In genomic region chr11:112086422-112087191, GRCh38 we compare ENCODE assay signal across 8 cellular contexts. TPM values are rescaled to one million over a fixed set of nuclear protein-coding genes. Genes with fewer than 3 reads are reported as not detected.
A peak's percentile ranks its signal among the peaks of the same experiment; 100 is the strongest.
DNase-seq lines count a peak whose midpoint lies in the region; ATAC-seq and TF ChIP-seq lines count a peak whose summit lies in the region.

TSS of gene SDHD (plus strand) at chr11:112086873. CDS start at chr11:112086908, 35 bp downstream.
TSS of gene TIMM8B (minus strand) at chr11:112086756. CDS start at chr11:112086723, 33 bp downstream.

- H3K4me1 ChIP-seq in right lobe of liver: peaks cover 0 to 24% (median 6%) of the 10 kb centered on the region in 4 donors

- peak; percentile 63 for TF ChIP-seq POLR2A in right lobe of liver (IDR thresholded peaks at IDR 0.05)

- intact Hi-C loops in CD4-positive, alpha-beta T cell (cut with DNase I, micrococcal nuclease): loop anchor here (1.0 to 10.0 kb wide), 9 partner anchors 12 to 1228 kb away; partner anchors contain the start of genes DLAT (in 2 of the 2), NKAPD1 (in 2 of the 2), PIH1D2 (in 2 of the 2) and CFAP68 (in 1 of the 2)
- intact Hi-C loops in activated CD4-positive, alpha-beta memory T cell treated with anti-CD3 and anti-CD28 coated beads for 36 hours (cut with micrococcal nuclease): loop anchor here (1.0 to 10.0 kb wide), 10 partner anchors 12 to 484 kb away; partner anchors contain the start of genes ALG9, CFAP68, DLAT and FDXACB1
- intact Hi-C loops in dorsolateral prefrontal cortex (cut with DNase I): loop anchor here (1.0 to 10.0 kb wide), 2 partner anchors 12 to 112 kb away; partner anchors contain the start of genes NKAPD1 (in 1 of the 2) and PIH1D2 (in 1 of the 2)
- intact Hi-C loops in right lobe of liver (cut with DNase I): no loop called here

- peak; percentile 29 for TF ChIP-seq CTCF in CD4-positive, alpha-beta T cell (IDR thresholded peaks at IDR 0.05)
- TF ChIP-seq CTCF in dorsolateral prefrontal cortex (IDR thresholded peaks at IDR 0.05 in 54 of 56, conservative IDR thresholded peaks at IDR 0.05 in 2 of 56; ENCODE audit: low read depth in 1 of 56, partially characterized antibody in 56 of 56) (peak in 52 of 56 donors; percentile 25 to 73 (median 56)), right lobe of liver (IDR thresholded peaks at IDR 0.05) (peak in 3 of 4 donors; percentile 11 to 24 (median 18))

- H3K4me1 Mint-ChIP-seq in CD4-positive, alpha-beta T cell (ENCODE audit: low read depth): peaks cover 54% of the 10 kb centered on the region
- H3K4me1 Mint-ChIP-seq in activated CD4-positive, alpha-beta memory T cell treated with anti-CD3 and anti-CD28 coated beads for 36 hours (ENCODE audit: low read depth): peaks cover 63% of the 10 kb centered on the region

- H3K27me3 ChIP-seq in CD4-positive, alpha-beta T cell (ENCODE audit: control insufficient read depth, insufficient read depth, low read length): no peaks in the 10 kb centered on the region
- no peaks in the 10 kb centered on the region for H3K27me3 ChIP-seq in dorsolateral prefrontal cortex
- no peaks in the 10 kb centered on the region for H3K27me3 ChIP-seq in right lobe of liver

- no peaks in the 10 kb centered on the region for H3K9me3 Mint-ChIP-seq in CD4-positive, alpha-beta T cell
- H3K9me3 Mint-ChIP-seq in activated CD4-positive, alpha-beta memory T cell treated with anti-CD3 and anti-CD28 coated beads for 36 hours: no peaks in the 10 kb centered on the region

- peak; percentile 91 to 96 (median 94) for DNase-seq in CD4-positive, alpha-beta T cell
- DNase-seq in NCI-H82 treated with DMSO at 0.1 percent for 48 hours (lab: John Stamatoyannopoulos, UW; ENCODE audit: unreplicated experiment) (peak; percentile 89), dorsolateral prefrontal cortex (peak; percentile 88 to 97 (median 95)), right lobe of liver (peak; percentile 94 to 97 (median 97))
- peak; percentile 97 for DNase-seq in activated CD4-positive, alpha-beta memory T cell treated with anti-CD3 and anti-CD28 coated beads for 36 hours
- DNase-seq in stimulated activated CD4-positive, alpha-beta T cell treated with anti-CD3 and anti-CD28 coated beads, Interleukin-4, amount 100 ng/mL, for 4 hours: peak; percentile 89 to 94

- ATAC-seq in CD4-positive, alpha-beta T cell (ENCODE audit: poor library complexity): peak; percentile 93
- ATAC-seq in GM19438 (IDR thresholded peaks at IDR 0.05; ENCODE audit: low read depth, unreplicated experiment) (peak; percentile 95), HG03575 (IDR thresholded peaks at IDR 0.05; ENCODE audit: extremely low read depth, insufficient number of reproducible peaks, low FRiP score, unreplicated experiment) (peak; percentile 52), right lobe of liver (peak; percentile 96 to 98 (median 97))

- peak within 1 kb of the TSS; percentile 68 to 100 (median 94) for H3K4me3 ChIP-seq in dorsolateral prefrontal cortex
- H3K4me3 ChIP-seq in right lobe of liver: peak within 1 kb of the TSS; percentile 68 to 92 (median 92)

- no peaks in the 10 kb centered on the region for H3K27me3 Mint-ChIP-seq in CD4-positive, alpha-beta T cell
- H3K27me3 Mint-ChIP-seq in activated CD4-positive, alpha-beta memory T cell treated with anti-CD3 and anti-CD28 coated beads for 36 hours: peaks cover 2% of the 10 kb centered on the region

- peaks cover 97% of the 10 kb centered on the region for H3K36me3 Mint-ChIP-seq in CD4-positive, alpha-beta T cell (ENCODE audit: low read depth)
- H3K36me3 Mint-ChIP-seq in activated CD4-positive, alpha-beta memory T cell treated with anti-CD3 and anti-CD28 coated beads for 36 hours: peaks cover 68% of the 10 kb centered on the region

- POLR2A ChIA-PET in CD4-positive, alpha-beta T cell (lab: Charles Lee): interaction anchor here (0.6 to 3.9 kb wide), 8 partner anchors 8 to 1229 kb away, joined by 3 to 36 read pairs (median 4); partner anchors contain the start of genes ALG9, NKAPD1, PIH1D2 and PTS
- POLR2A ChIA-PET in activated CD4-positive, alpha-beta memory T cell treated with anti-CD3 and anti-CD28 coated beads for 36 hours (lab: Charles Lee): interaction anchor here (0.6 to 1.8 kb wide), 6 partner anchors 10 to 500 kb away, joined by 3 to 6 read pairs (median 4); partner anchors contain the start of genes ALG9, NKAPD1 and PIH1D2

- CTCF ChIA-PET in CD4-positive, alpha-beta T cell (lab: Charles Lee): interaction anchor here (0.6 to 1.6 kb wide), 4 partner anchors 10 to 148 kb away, joined by 3 to 4 read pairs (median 3); no protein-coding TSS in a partner anchor
- CTCF ChIA-PET in activated CD4-positive, alpha-beta memory T cell treated with anti-CD3 and anti-CD28 coated beads for 36 hours (lab: Charles Lee): interaction anchor here (0.6 to 2.1 kb wide), 9 partner anchors 11 to 215 kb away, joined by 3 to 16 read pairs (median 3); partner anchors contain the start of genes ALG9, BCO2 and PIH1D2

- peak within 1 kb of the TSS; percentile 94 for H3K27ac Mint-ChIP-seq in CD4-positive, alpha-beta T cell
- H3K27ac Mint-ChIP-seq in activated CD4-positive, alpha-beta memory T cell treated with anti-CD3 and anti-CD28 coated beads for 36 hours: peak within 1 kb of the TSS; percentile 92

- no peaks in the 10 kb centered on the region for H3K9me3 ChIP-seq in CD4-positive, alpha-beta T cell (ENCODE audit: control insufficient read depth, low read length)
- H3K9me3 ChIP-seq in right lobe of liver: no peaks in the 10 kb centered on the region

- H3K4me3 Mint-ChIP-seq in CD4-positive, alpha-beta T cell: peak within 1 kb of the TSS; percentile 99
- peak within 1 kb of the TSS; percentile 92 for H3K4me3 Mint-ChIP-seq in activated CD4-positive, alpha-beta memory T cell treated with anti-CD3 and anti-CD28 coated beads for 36 hours

- peaks cover 0 to 74% (median 33%) of the 10 kb centered on the region in 4 donors for H3K36me3 ChIP-seq in right lobe of liver

- 1% methylated on average over 22 of the region's 45 CpGs for WGBS in right lobe of liver (ENCODE audit: insufficient coverage, low coverage, low lambda C conversion rate, missing lambda C conversion rate)

- peak within 1 kb of the TSS; percentile 35 for H3K27ac ChIP-seq in CD4-positive, alpha-beta T cell (ENCODE audit: low read depth, low read length)
- H3K27ac ChIP-seq in dorsolateral prefrontal cortex (peak within 1 kb of the TSS in 55 of 59 donors; percentile 14 to 94 (median 76)), right lobe of liver (peak within 1 kb of the TSS; percentile 46 to 63 (median 55))

RNA-seq across cellular contexts. Expression of gene SDHD, which starts in this region (rescaled TPM):
- 10 to 100 TPM; 24.8 to 29.4 TPM for total RNA-seq in CD4-positive, alpha-beta T cell
- total RNA-seq in activated CD4-positive, alpha-beta memory T cell treated with anti-CD3 and anti-CD28 coated beads for 36 hours: 10 to 100 TPM; 72.7 to 91.6 TPM
- total RNA-seq in dorsolateral prefrontal cortex: 10 to 100 TPM; 43.8 to 85.0 (median 65.3) TPM
- total RNA-seq in right lobe of liver: 100 to 1,000 TPM; 114 to 191 (median 130) TPM

RNA-seq across cellular contexts. Expression of gene TIMM8B, which starts in this region (rescaled TPM):
- total RNA-seq in CD4-positive, alpha-beta T cell: 10 to 100 TPM in 1 of 2 experiments, 1 to 10 TPM in 1; 9.1 to 10.5 TPM
- 10 to 100 TPM; 36.5 to 38.4 TPM for total RNA-seq in activated CD4-positive, alpha-beta memory T cell treated with anti-CD3 and anti-CD28 coated beads for 36 hours
- total RNA-seq in dorsolateral prefrontal cortex: 10 to 100 TPM; 25.1 to 51.5 (median 35.6) TPM
- total RNA-seq in right lobe of liver: 10 to 100 TPM; 27.9 to 36.6 (median 31.4) TPM

Comparison
In these comparisons a context has a peak if more than half of its experiments do, and no peak if none do; other contexts are left out.
1. Peak in every context shown above with its lines: DNase-seq, ATAC-seq, H3K4me3 ChIP-seq and H3K27ac ChIP-seq.
2. intact Hi-C loops: an anchor here in CD4-positive, alpha-beta T cell (1.0 to 10.0 kb wide), activated CD4-positive, alpha-beta memory T cell treated with anti-CD3 and anti-CD28 coated beads for 36 hours (1.0 to 10.0 kb wide) and dorsolateral prefrontal cortex (1.0 to 10.0 kb wide); none called in right lobe of liver.